8 cellular contexts compared by ENCODE assay signal in the genomic region with DNA sequence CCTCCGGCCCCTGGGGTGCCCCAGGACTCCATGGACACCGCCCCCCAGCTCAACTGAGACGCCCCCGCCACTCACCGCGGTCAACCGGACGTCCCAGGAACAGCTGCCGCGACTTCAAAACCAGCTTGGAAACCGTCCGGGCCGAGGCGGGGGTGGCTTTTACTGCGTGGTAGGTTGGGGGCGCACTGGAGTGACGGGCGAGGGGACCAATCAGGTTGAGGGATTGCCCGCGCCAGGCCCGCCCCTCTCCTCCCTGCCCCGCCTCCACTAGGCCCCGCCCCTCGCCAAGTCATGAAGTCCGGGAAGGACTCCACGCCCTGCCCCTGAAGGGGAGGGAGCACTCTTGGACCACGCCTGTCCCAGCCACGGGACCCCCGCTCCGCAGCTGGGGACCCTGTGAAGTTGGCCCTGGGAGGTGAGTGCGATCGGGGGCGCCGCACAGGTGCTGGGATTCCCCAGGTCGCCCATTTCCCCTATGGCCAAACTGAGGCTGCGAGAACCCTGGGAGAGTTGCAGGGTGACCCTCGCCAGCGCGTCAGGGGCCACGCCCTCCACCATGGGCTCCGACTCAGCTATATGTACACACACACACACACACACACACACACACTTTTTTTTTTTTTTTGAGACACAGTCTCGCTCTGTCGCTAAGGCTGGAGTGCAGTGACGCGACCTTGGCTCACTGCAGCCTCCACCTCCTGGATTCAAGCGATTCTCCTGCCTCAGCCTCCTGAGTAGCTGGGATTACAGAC. TPM values are rescaled to one million over a fixed set of nuclear protein-coding genes. Genes with fewer than 3 reads are reported as not detected.
A peak's percentile ranks its signal among the peaks of the same experiment; 100 is the strongest.
DNase-seq lines count a peak whose midpoint lies in the region; ATAC-seq and TF ChIP-seq lines count a peak whose summit lies in the region.

A gene with protein sequence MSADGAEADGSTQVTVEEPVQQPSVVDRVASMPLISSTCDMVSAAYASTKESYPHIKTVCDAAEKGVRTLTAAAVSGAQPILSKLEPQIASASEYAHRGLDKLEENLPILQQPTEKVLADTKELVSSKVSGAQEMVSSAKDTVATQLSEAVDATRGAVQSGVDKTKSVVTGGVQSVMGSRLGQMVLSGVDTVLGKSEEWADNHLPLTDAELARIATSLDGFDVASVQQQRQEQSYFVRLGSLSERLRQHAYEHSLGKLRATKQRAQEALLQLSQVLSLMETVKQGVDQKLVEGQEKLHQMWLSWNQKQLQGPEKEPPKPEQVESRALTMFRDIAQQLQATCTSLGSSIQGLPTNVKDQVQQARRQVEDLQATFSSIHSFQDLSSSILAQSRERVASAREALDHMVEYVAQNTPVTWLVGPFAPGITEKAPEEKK (minus strand): TSS at position 134 of the 752 bp plus-strand sequence. CDS start 6,273 bp downstream, outside the sequence.

- H3K27ac ChIP-seq in tibial nerve = peak within 1 kb of the TSS; percentile 79 to 95 (median 92)

- peaks cover 7% of the 10 kb centered on the region for H3K36me3 ChIP-seq in adipocyte (ENCODE audit: control insufficient read depth, insufficient read depth, low read length, severe bottlenecking)
- peaks cover 0 to 6% (median 0%) of the 10 kb centered on the region in 3 donors for H3K36me3 ChIP-seq in tibial nerve

- H3K27ac Mint-ChIP-seq in T-cell = peak within 1 kb of the TSS; percentile 79 to 87

- 10 to 13% methylated on average over 27 to 28 of the region's 46 CpGs for WGBS in tibial nerve, 2 donors

- DNase-seq in DMS 273 (lab: John Stamatoyannopoulos, UW; ENCODE audit: unreplicated experiment) (peak; percentile 97), T-cell (peak; percentile 62 to 88 (median 82)), adipocyte (ENCODE audit: low read depth) (peak; percentile 98), cardiac septum (ENCODE audit: low spot score) (peak; percentile 99), pons (ENCODE audit: low spot score) (peak; percentile 87), tibial nerve (ENCODE audit: low spot score in 2 of 2) (peak; percentile 97 to 98)
- peak; percentile 86 for DNase-seq in Jurkat, Clone E6-1 (ENCODE audit: low read depth, low spot score)

- peak in 1 of 5 experiments; percentile 18 for TF ChIP-seq CTCF in tibial nerve (IDR thresholded peaks at IDR 0.05)

- ATAC-seq in GM21515 (IDR thresholded peaks at IDR 0.05; ENCODE audit: unreplicated experiment) = peak; percentile 69
- ATAC-seq in T-cell (replicated peaks in 1 of 4) = peak; percentile 94 to 96 (median 95)

- intact Hi-C loops in cardiac septum (cut with DNase I) = loop anchor here (5.0 kb wide), 2 partner anchors 55 to 100 kb away; a partner anchor contains a TSS

- no peaks in the 10 kb centered on the region for H3K9me3 ChIP-seq in adipocyte (ENCODE audit: control insufficient read depth, low read length)
- H3K9me3 ChIP-seq in tibial nerve = no peaks in the 10 kb centered on the region

- H3K9me3 Mint-ChIP-seq in T-cell = no peaks in the 10 kb centered on the region

- H3K4me3 Mint-ChIP-seq in T-cell = peak within 1 kb of the TSS; percentile 78 to 81 (median 80)

- H3K36me3 Mint-ChIP-seq in T-cell = no peaks in the 10 kb centered on the region

- peak; percentile 46 to 71 for TF ChIP-seq EP300 in tibial nerve (IDR thresholded peaks at IDR 0.05)

- H3K9ac ChIP-seq in adipocyte (ENCODE audit: low read length) = peak within 1 kb of the TSS; percentile 90

- CTCF ChIA-PET in T-cell (lab: Charles Lee) = interaction anchor here in 1 of 2 donors (1.1 to 1.4 kb wide), 2 partner anchors 44 to 101 kb away, joined by 3 to 7 read pairs; a partner anchor contains a TSS

- H3K4me1 Mint-ChIP-seq in T-cell = peaks cover 9 to 17% (median 14%) of the 10 kb centered on the region in 3 donors

- peaks cover 0 to 8% of the 10 kb centered on the region in 2 donors for H3K27me3 Mint-ChIP-seq in T-cell

- H3K4me3 ChIP-seq in Jurkat, Clone E6-1 (ENCODE audit: low read length) = peak within 1 kb of the TSS; percentile 72
- H3K4me3 ChIP-seq in adipocyte (ENCODE audit: low read length) (peak within 1 kb of the TSS; percentile 88), tibial nerve (peak within 1 kb of the TSS; percentile 67 to 92 (median 76))

- H3K4me1 ChIP-seq in adipocyte (ENCODE audit: control insufficient read depth, insufficient read depth, low read length) (peaks cover 26% of the 10 kb centered on the region), tibial nerve (peaks cover 0 to 19% (median 12%) of the 10 kb centered on the region in 4 donors)

- POLR2A ChIA-PET in T-cell (lab: Charles Lee) = interaction anchor here in 1 of 2 donors (0.6 kb wide), 1 partner anchor 34 kb away, joined by 3 read pairs; no protein-coding TSS in a partner anchor

- peak in 1 of 2 donors; percentile 57 for TF ChIP-seq POLR2A in tibial nerve (IDR thresholded peaks at IDR 0.05)

- no peaks in the 10 kb centered on the region for H3K27me3 ChIP-seq in adipocyte (replicated peaks; ENCODE audit: control insufficient read depth, insufficient read depth, low read length)
- H3K27me3 ChIP-seq in tibial nerve = no peaks in the 10 kb centered on the region

RNA-seq across cellular contexts. Expression of the gene that starts here (rescaled TPM):
- polyA plus RNA-seq in Jurkat, Clone E6-1 (2012; ENCODE audit: insufficient read depth, insufficient read length) = 29.5 TPM
- total RNA-seq in T-cell (10 to 100 TPM; 15.3 to 24.1 (median 21.8) TPM), cardiac septum (21.7 TPM), tibial nerve (10 to 100 TPM; 29.5 to 96.3 (median 40.5) TPM)

Comparison
In these comparisons a context has a peak if more than half of its experiments do, and no peak if none do; other contexts are left out.
1. Peak in every context shown above with its lines: DNase-seq, ATAC-seq, H3K4me3 ChIP-seq and H3K27ac ChIP-seq.